9 cellular contexts compared by ENCODE assay signal in the genomic region with DNA sequence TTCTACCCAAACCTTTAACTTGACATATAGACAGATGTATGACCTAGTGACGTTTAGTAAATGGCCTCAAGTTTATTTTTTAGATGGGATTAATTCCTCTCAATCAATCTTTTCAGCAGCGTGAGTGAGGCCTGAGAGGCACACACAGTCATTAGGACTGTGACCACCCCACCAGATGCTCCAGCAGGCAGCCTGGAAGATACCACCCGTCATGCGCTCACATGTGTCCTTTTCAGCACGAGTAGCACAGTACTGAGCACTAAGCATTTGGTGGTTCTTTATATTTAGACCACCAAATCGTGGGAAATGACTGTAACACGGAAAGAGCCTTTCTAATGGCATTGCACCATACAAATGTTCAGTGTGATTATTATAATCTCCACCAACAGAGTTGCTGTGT.
DNase-seq lines count a peak whose midpoint lies in the region; ATAC-seq and TF ChIP-seq lines count a peak whose summit lies in the region.
"Had no signal": no experiment of that assay in that cellular context is flagged by ENCODE, and none has a peak within 500 bp of the region (broad histone marks: within the 10 kb centered on the region; RNA-seq: fewer than 3 reads in every experiment).

No MANE protein-coding gene starts in this region.

- POLR2A ChIA-PET in PC-3 (lab: Charles Lee; ENCODE audit: unreplicated experiment): no interaction called here

- no peak overlapping the region for H3K9ac ChIP-seq in PC-3 (ENCODE audit: low read length)

- H3K36me3 ChIP-seq in cardiac muscle cell (no peaks in the 10 kb centered on the region), PC-3 (ENCODE audit: low read depth, low read length) (no peaks in the 10 kb centered on the region), left lung (no peaks in the 10 kb centered on the region)
- H3K36me3 ChIP-seq: adrenal gland had no signal

- H3K9me3 Mint-ChIP-seq in type B pancreatic cell: no peaks in the 10 kb centered on the region

- no peak for DNase-seq in cardiac muscle cell (ENCODE audit: low read depth in 1 of 2, low spot score in 1 of 2)
- no peak for DNase-seq in Right ventricle myocardium inferior (ENCODE audit: missing footprints)
- no peak for DNase-seq in PC-3
- DNase-seq in type B pancreatic cell (ENCODE audit: extremely low spot score, unreplicated experiment): no peak
- no peak for DNase-seq in HCEC 1CT
- no peak for DNase-seq in left lung

- no peaks in the 10 kb centered on the region for H3K27me3 ChIP-seq in cardiac muscle cell
- peaks cover 7% of the 10 kb centered on the region; the same call in 1 of the 2 replicates for H3K27me3 ChIP-seq in PC-3 (ENCODE audit: low read length)
- H3K27me3 ChIP-seq in left lung: no peaks in the 10 kb centered on the region
- H3K27me3 ChIP-seq: adrenal gland had no signal

- H3K4me3 ChIP-seq in cardiac muscle cell (no peak overlapping the region), PC-3 (ENCODE audit: low read length) (no peak overlapping the region), left lung (no peak overlapping the region)
- H3K4me3 ChIP-seq: adrenal gland had no signal

- no peak for TF ChIP-seq CTCF in cardiac muscle cell (IDR thresholded peaks at IDR 0.05; ENCODE audit: low read depth, low read length)
- no peak for TF ChIP-seq CTCF in PC-3 (conservative IDR thresholded peaks at IDR 0.05; ENCODE audit: low read depth, low read length)
- TF ChIP-seq CTCF in type B pancreatic cell (conservative IDR thresholded peaks at IDR 0.05): no peak
- no peak for TF ChIP-seq CTCF in left lung (IDR thresholded peaks at IDR 0.05)

- no peak for ATAC-seq in Right ventricle myocardium inferior
- peak; percentile 8 for ATAC-seq in HG02870 (IDR thresholded peaks at IDR 0.05; ENCODE audit: unreplicated experiment)
- ATAC-seq in PC-3: no peak
- no peak for ATAC-seq in HG03469 (IDR thresholded peaks at IDR 0.05; ENCODE audit: unreplicated experiment)
- no peak for ATAC-seq in left lung

- H3K79me2 ChIP-seq in PC-3 (ENCODE audit: low read length): no peaks in the 10 kb centered on the region

- H3K9me3 ChIP-seq in cardiac muscle cell (ENCODE audit: low read depth) (no peaks in the 10 kb centered on the region), PC-3 (ENCODE audit: low read length) (no peaks in the 10 kb centered on the region), left lung (no peaks in the 10 kb centered on the region)
- H3K9me3 ChIP-seq: adrenal gland had no signal

- H3K27me3 Mint-ChIP-seq in type B pancreatic cell: no peaks in the 10 kb centered on the region

- no peak overlapping the region for H3K4me3 Mint-ChIP-seq in type B pancreatic cell

- H3K4me2 ChIP-seq in PC-3 (ENCODE audit: low read length): 0 out of 2 replicates have a peak overlapping the region, but pooled peaks have one; percentile 23

- CTCF ChIA-PET in PC-3 (lab: Charles Lee): interaction anchor here (1.2 kb wide), 1 partner anchor 482 kb away, joined by 8 read pairs; a partner anchor contains a TSS

- peaks cover 13% of the 10 kb centered on the region for H3K4me1 Mint-ChIP-seq in type B pancreatic cell (ENCODE audit: unreplicated experiment)

- H3K4me1 ChIP-seq in cardiac muscle cell (ENCODE audit: low read depth): peaks cover 14% of the 10 kb centered on the region
- no peaks in the 10 kb centered on the region for H3K4me1 ChIP-seq in PC-3 (ENCODE audit: insufficient read depth, low read length)
- no peaks in the 10 kb centered on the region for H3K4me1 ChIP-seq in left lung

- no peaks in the 10 kb centered on the region for H4K20me1 ChIP-seq in PC-3 (ENCODE audit: low read length)

- no peaks in the 10 kb centered on the region for H3K36me3 Mint-ChIP-seq in type B pancreatic cell

- no peaks in the 10 kb centered on the region for H3F3A ChIP-seq in PC-3 (ENCODE audit: low read length, unreplicated experiment)

- BruUV-seq in PC-3 (replicated peaks; lab: Mats Ljungman, UMichigan): no TSS peak

- H3K9me2 ChIP-seq in PC-3 (replicated peaks; ENCODE audit: low read length): no peaks in the 10 kb centered on the region

- H3K27ac Mint-ChIP-seq in type B pancreatic cell: peak overlapping the region; percentile 3

- intact Hi-C loops in Right ventricle myocardium inferior (cut with DNase I): loop anchor here (2.0 to 10.0 kb wide), 2 partner anchors 243 to 469 kb away; no protein-coding TSS in a partner anchor
- intact Hi-C loops in PC-3 (cut with micrococcal nuclease): loop anchor here (1.0 to 5.0 kb wide), 2 partner anchors 240 to 469 kb away; no protein-coding TSS in a partner anchor
- intact Hi-C loops in left lung (cut with DNase I): no loop called here

- H3K27ac ChIP-seq in cardiac muscle cell: peak overlapping the region; percentile 10
- no peak overlapping the region for H3K27ac ChIP-seq in PC-3 (ENCODE audit: low read length)
- H3K27ac ChIP-seq in left lung: no peak overlapping the region
- H3K27ac ChIP-seq: adrenal gland had no signal

- peak overlapping the region; percentile 52; the same call in 1 of the 2 replicates for H2AFZ ChIP-seq in PC-3 (ENCODE audit: low read length)

Comparison
In these comparisons a context has a peak if more than half of its experiments do, and no peak if none do; other contexts are left out.
1. intact Hi-C loops: an anchor here in Right ventricle myocardium inferior (2.0 to 10.0 kb wide) and PC-3 (1.0 to 5.0 kb wide); none called in left lung.